8 cellular contexts compared by ENCODE assay signal in genomic region chr20:36063916-36064660, GRCh38.
DNase-seq lines count a peak whose midpoint lies in the region; ATAC-seq, FAIRE-seq and TF ChIP-seq lines count a peak whose summit lies in the region.

No MANE protein-coding gene starts in this region.

- intact Hi-C loops in left lung (cut with DNase I), result no loop called here

- no peak for TF ChIP-seq CTCF in astrocyte (IDR thresholded peaks at IDR 0.05; ENCODE audit: insufficient read depth, low read depth, low read length)
- no peak for TF ChIP-seq CTCF in left lung (IDR thresholded peaks at IDR 0.05)
- no peak for TF ChIP-seq CTCF in tibial nerve (IDR thresholded peaks at IDR 0.05)

- H3K4me3 Mint-ChIP-seq in activated naive CD4-positive, alpha-beta T cell treated with anti-CD3 and anti-CD28 coated beads, Interleukin-2, amount 10 ng/mL, durations not matched to agents 7 days and 5 days, result peak overlapping the region; percentile 77
- peak overlapping the region; percentile 76 for H3K4me3 Mint-ChIP-seq in astrocyte (ENCODE audit: unreplicated experiment)

- H3K9me3 ChIP-seq in astrocyte (ENCODE audit: insufficient read depth, low read depth, low read length), result no peaks in the 10 kb centered on the region
- no peaks in the 10 kb centered on the region for H3K9me3 ChIP-seq in left lung
- peaks cover 0 to 6% (median 0%) of the 10 kb centered on the region in 4 donors for H3K9me3 ChIP-seq in tibial nerve

- peak overlapping the region; percentile 100 for H2AFZ ChIP-seq in astrocyte (ENCODE audit: low read depth, low read length)

- H3K9me3 Mint-ChIP-seq in activated naive CD4-positive, alpha-beta T cell treated with anti-CD3 and anti-CD28 coated beads, Interleukin-2, amount 10 ng/mL, durations not matched to agents 7 days and 5 days, result no peaks in the 10 kb centered on the region
- no peaks in the 10 kb centered on the region for H3K9me3 Mint-ChIP-seq in activated naive CD4-positive, alpha-beta T cell treated with anti-CD3 and anti-CD28 coated beads, Interleukin-2, amount 50 U/mL, for 72 hours
- peaks cover 2% of the 10 kb centered on the region for H3K9me3 Mint-ChIP-seq in astrocyte (ENCODE audit: unreplicated experiment)

- ATAC-seq in activated naive CD4-positive, alpha-beta T cell treated with anti-CD3 and anti-CD28 coated beads, Interleukin-2, amount 50 U/mL, for 72 hours, result no peak
- ATAC-seq in left lung (peak; percentile 24), HG02798 (IDR thresholded peaks at IDR 0.05; ENCODE audit: poor library complexity, unreplicated experiment) (no peak)

- no peak for FAIRE-seq in astrocyte (lab: Jason Lieb, UNC)

- CTCF ChIA-PET in activated naive CD4-positive, alpha-beta T cell treated with anti-CD3 and anti-CD28 coated beads, Interleukin-2, amount 10 ng/mL, durations not matched to agents 7 days and 5 days (lab: Charles Lee), result interaction anchor here (1.8 kb wide), 1 partner anchor 71 kb away, joined by 6 read pairs; no protein-coding TSS in a partner anchor

- no peaks in the 10 kb centered on the region for H3K27me3 ChIP-seq in astrocyte (ENCODE audit: insufficient read depth, low read length)
- H3K27me3 ChIP-seq in left lung, result no peaks in the 10 kb centered on the region
- H3K27me3 ChIP-seq in tibial nerve, result no peaks in the 10 kb centered on the region

- H3K4me3 ChIP-seq in astrocyte (ENCODE audit: insufficient read depth, low read depth, low read length) (peak overlapping the region; percentile 57), left lung (peak overlapping the region; percentile 56 to 57), tibial nerve (peak overlapping the region; percentile 40 to 69 (median 56))

- no peak for TF ChIP-seq POLR2A in tibial nerve (IDR thresholded peaks at IDR 0.05)

- no peak overlapping the region for H3K27ac Mint-ChIP-seq in activated naive CD4-positive, alpha-beta T cell treated with anti-CD3 and anti-CD28 coated beads, Interleukin-2, amount 10 ng/mL, durations not matched to agents 7 days and 5 days
- peak overlapping the region in 1 of 2 donors; percentile 75 for H3K27ac Mint-ChIP-seq in activated naive CD4-positive, alpha-beta T cell treated with anti-CD3 and anti-CD28 coated beads, Interleukin-2, amount 50 U/mL, for 72 hours
- peak overlapping the region; percentile 34 for H3K27ac Mint-ChIP-seq in astrocyte (ENCODE audit: unreplicated experiment)

- no peaks in the 10 kb centered on the region for H3K36me3 ChIP-seq in astrocyte (ENCODE audit: insufficient read depth, low read length)
- no peaks in the 10 kb centered on the region for H3K36me3 ChIP-seq in left lung
- H3K36me3 ChIP-seq in tibial nerve, result no peaks in the 10 kb centered on the region

- H3K9ac ChIP-seq in astrocyte (ENCODE audit: low read length), result peak overlapping the region; percentile 73

- H3K27ac ChIP-seq in astrocyte (ENCODE audit: low read depth, low read length), result peak overlapping the region; percentile 57
- peak overlapping the region; percentile 90 to 93 for H3K27ac ChIP-seq in left lung
- peak overlapping the region; percentile 6 to 86 (median 84) for H3K27ac ChIP-seq in tibial nerve

- peaks cover 11% of the 10 kb centered on the region for H3K4me1 Mint-ChIP-seq in activated naive CD4-positive, alpha-beta T cell treated with anti-CD3 and anti-CD28 coated beads, Interleukin-2, amount 10 ng/mL, durations not matched to agents 7 days and 5 days
- peaks cover 7% of the 10 kb centered on the region for H3K4me1 Mint-ChIP-seq in astrocyte (ENCODE audit: low read depth, unreplicated experiment)

- TF ChIP-seq EP300 in tibial nerve (IDR thresholded peaks at IDR 0.05), result no peak

- H3K4me1 ChIP-seq in astrocyte (ENCODE audit: insufficient read depth, low read length) (peaks cover 6% of the 10 kb centered on the region), left lung (peaks cover 0 to 14% of the 10 kb centered on the region in 2 donors), tibial nerve (peaks cover 0 to 18% (median 12%) of the 10 kb centered on the region in 4 donors)

- peaks cover 61% of the 10 kb centered on the region for H3K27me3 Mint-ChIP-seq in activated naive CD4-positive, alpha-beta T cell treated with anti-CD3 and anti-CD28 coated beads, Interleukin-2, amount 10 ng/mL, durations not matched to agents 7 days and 5 days
- no peaks in the 10 kb centered on the region for H3K27me3 Mint-ChIP-seq in astrocyte (ENCODE audit: low read depth, unreplicated experiment)

- peak overlapping the region; percentile 92 for H3K4me2 ChIP-seq in astrocyte (ENCODE audit: low read length)

- no peaks in the 10 kb centered on the region for H3K79me2 ChIP-seq in astrocyte (ENCODE audit: insufficient read depth, low read length)

- WGBS in tibial nerve, 2 donors, result 25 to 29% methylated on average over 19 to 24 of the region's 26 CpGs

- no peaks in the 10 kb centered on the region for H4K20me1 ChIP-seq in astrocyte (ENCODE audit: insufficient read depth, low read length)

- H3K36me3 Mint-ChIP-seq in activated naive CD4-positive, alpha-beta T cell treated with anti-CD3 and anti-CD28 coated beads, Interleukin-2, amount 10 ng/mL, durations not matched to agents 7 days and 5 days, result no peaks in the 10 kb centered on the region
- H3K36me3 Mint-ChIP-seq in activated naive CD4-positive, alpha-beta T cell treated with anti-CD3 and anti-CD28 coated beads, Interleukin-2, amount 50 U/mL, for 72 hours, result no peaks in the 10 kb centered on the region
- H3K36me3 Mint-ChIP-seq in astrocyte (ENCODE audit: low read depth, unreplicated experiment), result no peaks in the 10 kb centered on the region

- DNase-seq in activated naive CD4-positive, alpha-beta T cell treated with anti-CD3 and anti-CD28 coated beads, Interleukin-2, amount 10 ng/mL, durations not matched to agents 7 days and 5 days, result no peak
- no peak for DNase-seq in activated naive CD4-positive, alpha-beta T cell treated with anti-CD3 and anti-CD28 coated beads, Interleukin-2, amount 50 U/mL, for 72 hours (ENCODE audit: low spot score in 2 of 2)
- DNase-seq in astrocyte (ENCODE audit: low read depth) (no peak), left lung (no peak), tibial nerve (ENCODE audit: low spot score in 2 of 2) (no peak), HT-29 (ENCODE audit: low spot score) (no peak)
- no peak for DNase-seq in stimulated activated CD4-positive, alpha-beta T cell treated with anti-CD3 and anti-CD28 coated beads, Interleukin-2, amount 100 ng/mL, for 24 hours
